ENCODE assay signal across 1 cellular context in the genomic region with DNA sequence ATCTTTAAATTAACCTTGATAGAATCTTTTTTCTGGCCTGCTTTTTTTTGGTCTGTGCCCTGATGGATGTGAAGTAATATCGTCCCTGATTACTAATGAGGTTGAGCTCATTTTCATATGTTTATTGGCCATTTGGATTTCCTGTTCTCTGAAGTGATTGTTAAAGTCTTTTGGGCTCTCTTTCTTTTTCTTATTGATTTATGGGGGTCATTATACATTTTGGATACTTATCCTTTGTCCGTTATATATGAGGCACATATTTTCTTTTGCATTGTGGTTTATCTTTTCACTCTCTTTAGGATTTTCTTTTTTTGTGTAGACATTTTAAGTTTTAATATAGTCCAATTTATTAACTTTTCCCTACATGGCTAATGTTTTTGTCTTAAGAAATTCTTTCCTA.
TF ChIP-seq lines count a peak whose summit lies in the region.

No MANE protein-coding gene starts in this region.

TF ChIP-seq in HEK293, 187 proteins besides CTCF, POLR2A, EP300 and RAD21 (continued from another document and continues in another):
- TF ChIP-seq, protein P1, sequence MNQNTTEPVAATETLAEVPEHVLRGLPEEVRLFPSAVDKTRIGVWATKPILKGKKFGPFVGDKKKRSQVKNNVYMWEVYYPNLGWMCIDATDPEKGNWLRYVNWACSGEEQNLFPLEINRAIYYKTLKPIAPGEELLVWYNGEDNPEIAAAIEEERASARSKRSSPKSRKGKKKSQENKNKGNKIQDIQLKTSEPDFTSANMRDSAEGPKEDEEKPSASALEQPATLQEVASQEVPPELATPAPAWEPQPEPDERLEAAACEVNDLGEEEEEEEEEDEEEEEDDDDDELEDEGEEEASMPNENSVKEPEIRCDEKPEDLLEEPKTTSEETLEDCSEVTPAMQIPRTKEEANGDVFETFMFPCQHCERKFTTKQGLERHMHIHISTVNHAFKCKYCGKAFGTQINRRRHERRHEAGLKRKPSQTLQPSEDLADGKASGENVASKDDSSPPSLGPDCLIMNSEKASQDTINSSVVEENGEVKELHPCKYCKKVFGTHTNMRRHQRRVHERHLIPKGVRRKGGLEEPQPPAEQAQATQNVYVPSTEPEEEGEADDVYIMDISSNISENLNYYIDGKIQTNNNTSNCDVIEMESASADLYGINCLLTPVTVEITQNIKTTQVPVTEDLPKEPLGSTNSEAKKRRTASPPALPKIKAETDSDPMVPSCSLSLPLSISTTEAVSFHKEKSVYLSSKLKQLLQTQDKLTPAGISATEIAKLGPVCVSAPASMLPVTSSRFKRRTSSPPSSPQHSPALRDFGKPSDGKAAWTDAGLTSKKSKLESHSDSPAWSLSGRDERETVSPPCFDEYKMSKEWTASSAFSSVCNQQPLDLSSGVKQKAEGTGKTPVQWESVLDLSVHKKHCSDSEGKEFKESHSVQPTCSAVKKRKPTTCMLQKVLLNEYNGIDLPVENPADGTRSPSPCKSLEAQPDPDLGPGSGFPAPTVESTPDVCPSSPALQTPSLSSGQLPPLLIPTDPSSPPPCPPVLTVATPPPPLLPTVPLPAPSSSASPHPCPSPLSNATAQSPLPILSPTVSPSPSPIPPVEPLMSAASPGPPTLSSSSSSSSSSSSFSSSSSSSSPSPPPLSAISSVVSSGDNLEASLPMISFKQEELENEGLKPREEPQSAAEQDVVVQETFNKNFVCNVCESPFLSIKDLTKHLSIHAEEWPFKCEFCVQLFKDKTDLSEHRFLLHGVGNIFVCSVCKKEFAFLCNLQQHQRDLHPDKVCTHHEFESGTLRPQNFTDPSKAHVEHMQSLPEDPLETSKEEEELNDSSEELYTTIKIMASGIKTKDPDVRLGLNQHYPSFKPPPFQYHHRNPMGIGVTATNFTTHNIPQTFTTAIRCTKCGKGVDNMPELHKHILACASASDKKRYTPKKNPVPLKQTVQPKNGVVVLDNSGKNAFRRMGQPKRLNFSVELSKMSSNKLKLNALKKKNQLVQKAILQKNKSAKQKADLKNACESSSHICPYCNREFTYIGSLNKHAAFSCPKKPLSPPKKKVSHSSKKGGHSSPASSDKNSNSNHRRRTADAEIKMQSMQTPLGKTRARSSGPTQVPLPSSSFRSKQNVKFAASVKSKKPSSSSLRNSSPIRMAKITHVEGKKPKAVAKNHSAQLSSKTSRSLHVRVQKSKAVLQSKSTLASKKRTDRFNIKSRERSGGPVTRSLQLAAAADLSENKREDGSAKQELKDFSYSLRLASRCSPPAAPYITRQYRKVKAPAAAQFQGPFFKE (tag by site-specific recombination; IDR thresholded peaks at IDR 0.05; ENCODE audit: borderline replicate concordance): no peak
- TF ChIP-seq ZNF670 (tag by site-specific recombination; IDR thresholded peaks at IDR 0.05; ENCODE audit: low read depth) (no peak), ZFP3 (tag by site-specific recombination; IDR thresholded peaks at IDR 0.05; ENCODE audit: low read depth) (no peak), ZNF624 (tag by site-specific recombination; IDR thresholded peaks at IDR 0.05) (no peak), ZNF660 (tag by site-specific recombination; IDR thresholded peaks at IDR 0.05) (no peak), PRDM1 (tag by site-specific recombination; IDR thresholded peaks at IDR 0.05) (no peak), ZFP69B (tag by site-specific recombination; IDR thresholded peaks at IDR 0.05) (no peak), ZNF510 (tag by site-specific recombination; IDR thresholded peaks at IDR 0.05; ENCODE audit: insufficient replicate concordance) (no peak), AEBP2 (tag by site-specific recombination; IDR thresholded peaks at IDR 0.05; ENCODE audit: borderline replicate concordance) (no peak), GLI4 (tag by site-specific recombination; IDR thresholded peaks at IDR 0.05) (no peak), ZNF704 (tag by site-specific recombination; IDR thresholded peaks at IDR 0.05) (no peak), ZNF404 (tag by site-specific recombination; IDR thresholded peaks at IDR 0.05) (no peak), BCL11A (tag by site-specific recombination; IDR thresholded peaks at IDR 0.05; ENCODE audit: low read depth) (peak; percentile 45; the same call in 1 of the 2 replicates), ZNF423 (tag by site-specific recombination; IDR thresholded peaks at IDR 0.05) (no peak), ZNF548 (tag by site-specific recombination; IDR thresholded peaks at IDR 0.05) (no peak), ZNF2 (tag by site-specific recombination; IDR thresholded peaks at IDR 0.05) (peak; percentile 72; the same call in 1 of the 2 replicates), ZNF623 (tag by site-specific recombination; IDR thresholded peaks at IDR 0.05) (no peak), OVOL3 (tag by site-specific recombination; IDR thresholded peaks at IDR 0.05) (peak; percentile 93), TCF7L2 (IDR thresholded peaks at IDR 0.05; ENCODE audit: borderline replicate concordance, low read depth, low read length) (peak; percentile 54; the same call in 1 of the 2 replicates), KLF1 (tag by site-specific recombination; IDR thresholded peaks at IDR 0.05) (no peak), ZNF654 (tag by site-specific recombination; IDR thresholded peaks at IDR 0.05; ENCODE audit: low read depth) (no peak), ZSCAN16 (tag by site-specific recombination; IDR thresholded peaks at IDR 0.05) (no peak), ZNF621 (tag by site-specific recombination; IDR thresholded peaks at IDR 0.05) (no peak), PRDM10 (tag by site-specific recombination; IDR thresholded peaks at IDR 0.05) (peak; percentile 63), MEIS1 (CRISPR knock-in tag; IDR thresholded peaks at IDR 0.05; ENCODE audit: borderline replicate concordance) (no peak), GLI2 (tag by site-specific recombination; IDR thresholded peaks at IDR 0.05; ENCODE audit: borderline replicate concordance, low read depth) (no peak), ZNF416 (tag by site-specific recombination; IDR thresholded peaks at IDR 0.05) (no peak), ZNF596 (tag by site-specific recombination; IDR thresholded peaks at IDR 0.05) (no peak), ZNF10 (tag by site-specific recombination; IDR thresholded peaks at IDR 0.05) (peak; percentile 71), ZNF560 (tag by site-specific recombination; IDR thresholded peaks at IDR 0.05; ENCODE audit: borderline replicate concordance) (no peak), ZBTB17 (tag by site-specific recombination; IDR thresholded peaks at IDR 0.05) (peak; percentile 80), ZNF707 (tag by site-specific recombination; IDR thresholded peaks at IDR 0.05) (no peak), ZNF626 (tag by site-specific recombination; IDR thresholded peaks at IDR 0.05) (no peak)
- TF ChIP-seq, protein P2, sequence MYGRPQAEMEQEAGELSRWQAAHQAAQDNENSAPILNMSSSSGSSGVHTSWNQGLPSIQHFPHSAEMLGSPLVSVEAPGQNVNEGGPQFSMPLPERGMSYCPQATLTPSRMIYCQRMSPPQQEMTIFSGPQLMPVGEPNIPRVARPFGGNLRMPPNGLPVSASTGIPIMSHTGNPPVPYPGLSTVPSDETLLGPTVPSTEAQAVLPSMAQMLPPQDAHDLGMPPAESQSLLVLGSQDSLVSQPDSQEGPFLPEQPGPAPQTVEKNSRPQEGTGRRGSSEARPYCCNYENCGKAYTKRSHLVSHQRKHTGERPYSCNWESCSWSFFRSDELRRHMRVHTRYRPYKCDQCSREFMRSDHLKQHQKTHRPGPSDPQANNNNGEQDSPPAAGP (tag by site-specific recombination; IDR thresholded peaks at IDR 0.05): no peak
- TF ChIP-seq, protein P3, sequence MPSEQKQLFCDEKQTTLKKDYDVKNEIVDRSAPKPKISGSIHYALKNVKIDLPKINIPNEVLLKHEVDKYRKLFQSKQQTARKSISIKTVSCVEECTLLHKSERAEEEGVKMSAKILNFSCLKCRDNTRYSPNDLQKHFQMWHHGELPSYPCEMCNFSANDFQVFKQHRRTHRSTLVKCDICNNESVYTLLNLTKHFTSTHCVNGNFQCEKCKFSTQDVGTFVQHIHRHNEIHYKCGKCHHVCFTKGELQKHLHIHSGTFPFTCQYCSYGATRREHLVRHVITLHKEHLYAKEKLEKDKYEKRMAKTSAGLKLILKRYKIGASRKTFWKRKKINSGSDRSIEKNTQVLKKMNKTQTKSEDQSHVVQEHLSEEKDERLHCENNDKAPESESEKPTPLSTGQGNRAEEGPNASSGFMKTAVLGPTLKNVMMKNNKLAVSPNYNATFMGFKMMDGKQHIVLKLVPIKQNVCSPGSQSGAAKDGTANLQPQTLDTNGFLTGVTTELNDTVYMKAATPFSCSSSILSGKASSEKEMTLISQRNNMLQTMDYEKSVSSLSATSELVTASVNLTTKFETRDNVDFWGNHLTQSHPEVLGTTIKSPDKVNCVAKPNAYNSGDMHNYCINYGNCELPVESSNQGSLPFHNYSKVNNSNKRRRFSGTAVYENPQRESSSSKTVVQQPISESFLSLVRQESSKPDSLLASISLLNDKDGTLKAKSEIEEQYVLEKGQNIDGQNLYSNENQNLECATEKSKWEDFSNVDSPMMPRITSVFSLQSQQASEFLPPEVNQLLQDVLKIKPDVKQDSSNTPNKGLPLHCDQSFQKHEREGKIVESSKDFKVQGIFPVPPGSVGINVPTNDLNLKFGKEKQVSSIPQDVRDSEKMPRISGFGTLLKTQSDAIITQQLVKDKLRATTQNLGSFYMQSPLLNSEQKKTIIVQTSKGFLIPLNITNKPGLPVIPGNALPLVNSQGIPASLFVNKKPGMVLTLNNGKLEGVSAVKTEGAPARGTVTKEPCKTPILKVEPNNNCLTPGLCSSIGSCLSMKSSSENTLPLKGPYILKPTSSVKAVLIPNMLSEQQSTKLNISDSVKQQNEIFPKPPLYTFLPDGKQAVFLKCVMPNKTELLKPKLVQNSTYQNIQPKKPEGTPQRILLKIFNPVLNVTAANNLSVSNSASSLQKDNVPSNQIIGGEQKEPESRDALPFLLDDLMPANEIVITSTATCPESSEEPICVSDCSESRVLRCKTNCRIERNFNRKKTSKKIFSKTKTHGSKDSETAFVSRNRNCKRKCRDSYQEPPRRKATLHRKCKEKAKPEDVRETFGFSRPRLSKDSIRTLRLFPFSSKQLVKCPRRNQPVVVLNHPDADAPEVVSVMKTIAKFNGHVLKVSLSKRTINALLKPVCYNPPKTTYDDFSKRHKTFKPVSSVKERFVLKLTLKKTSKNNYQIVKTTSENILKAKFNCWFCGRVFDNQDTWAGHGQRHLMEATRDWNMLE (tag by site-specific recombination; conservative IDR thresholded peaks at IDR 0.05; ENCODE audit: low read depth): no peak
- TF ChIP-seq, protein P4, sequence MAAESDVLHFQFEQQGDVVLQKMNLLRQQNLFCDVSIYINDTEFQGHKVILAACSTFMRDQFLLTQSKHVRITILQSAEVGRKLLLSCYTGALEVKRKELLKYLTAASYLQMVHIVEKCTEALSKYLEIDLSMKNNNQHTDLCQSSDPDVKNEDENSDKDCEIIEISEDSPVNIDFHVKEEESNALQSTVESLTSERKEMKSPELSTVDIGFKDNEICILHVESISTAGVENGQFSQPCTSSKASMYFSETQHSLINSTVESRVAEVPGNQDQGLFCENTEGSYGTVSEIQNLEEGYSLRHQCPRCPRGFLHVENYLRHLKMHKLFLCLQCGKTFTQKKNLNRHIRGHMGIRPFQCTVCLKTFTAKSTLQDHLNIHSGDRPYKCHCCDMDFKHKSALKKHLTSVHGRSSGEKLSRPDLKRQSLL (tag by site-specific recombination; IDR thresholded peaks at IDR 0.05): no peak
